14 cellular contexts compared by ENCODE assay signal in genomic region chr13:37701972-37702371, GRCh38.
A peak's percentile ranks its signal among the peaks of the same experiment; 100 is the strongest.
DNase-seq lines count a peak whose midpoint lies in the region; ATAC-seq and TF ChIP-seq lines count a peak whose summit lies in the region.
"Had no signal": no experiment of that assay in that cellular context is flagged by ENCODE, and none has a peak within 500 bp of the region (broad histone marks: within the 10 kb centered on the region; RNA-seq: fewer than 3 reads in every experiment).

No MANE protein-coding gene starts in this region.

- H3K27me3 ChIP-seq in left ventricle myocardium inferior (ENCODE audit: low read depth) (no peaks in the 10 kb centered on the region), kidney epithelial cell (ENCODE audit: control insufficient read depth, insufficient read depth, low read length) (no peaks in the 10 kb centered on the region)

- H3K36me3 ChIP-seq in left ventricle myocardium inferior = no peaks in the 10 kb centered on the region
- H3K36me3 ChIP-seq in kidney epithelial cell (ENCODE audit: control insufficient read depth, insufficient read depth, low read length) = no peaks in the 10 kb centered on the region

- H3K27ac ChIP-seq in left ventricle myocardium inferior (replicated peaks) = no peak overlapping the region

- DNase-seq in left cardiac atrium = peak; percentile 22
- DNase-seq in left ventricle myocardium inferior = no peak
- DNase-seq in astrocyte of the hippocampus (ENCODE audit: low read depth, low spot score) = peak; percentile 71
- peak; percentile 87 for DNase-seq in kidney epithelial cell (ENCODE audit: low read depth)
- DNase-seq in NCI-H2171 (lab: John Stamatoyannopoulos, UW) = no peak
- DNase-seq in NCI-H2196 (lab: John Stamatoyannopoulos, UW; ENCODE audit: unreplicated experiment) = no peak
- no peak for DNase-seq in medulla oblongata (ENCODE audit: extremely low spot score)
- DNase-seq in NOMO-1 (lab: John Stamatoyannopoulos, UW; ENCODE audit: unreplicated experiment in 2 of 2) = no peak
- DNase-seq: 8988T; activated B cell treated with CpG ODN at 0.5 μM for 24 hours; activated naive CD4-positive, alpha-beta T cell treated with Interleukin-2 at 50 U/mL for 16 hours; Karpas-422; substantia nigra had no signal

- no peak for TF ChIP-seq CTCF in left ventricle myocardium inferior (IDR thresholded peaks at IDR 0.05; ENCODE audit: borderline replicate concordance)
- TF ChIP-seq CTCF in kidney epithelial cell (IDR thresholded peaks at IDR 0.05; ENCODE audit: insufficient read depth, low read length, poor library complexity, severe bottlenecking) = no peak

- no peak overlapping the region for H3K4me3 ChIP-seq in left ventricle myocardium inferior
- no peak overlapping the region for H3K4me3 ChIP-seq in kidney epithelial cell (ENCODE audit: low read depth, low read length)

- H3K9me3 ChIP-seq in left ventricle myocardium inferior (replicated peaks) = no peaks in the 10 kb centered on the region

- H3K4me1 ChIP-seq in left ventricle myocardium inferior = no peaks in the 10 kb centered on the region

- intact Hi-C loops in left cardiac atrium (cut with DNase I) = no loop called here
- intact Hi-C loops in left ventricle myocardium inferior (cut with micrococcal nuclease) = no loop called here

- ATAC-seq in left cardiac atrium = peak in 1 of 2 donors; percentile 46
- ATAC-seq: esophagus mucosa had no signal

Comparison
In these comparisons a context has a peak if more than half of its experiments do, and no peak if none do; other contexts are left out.
1. DNase-seq: peak in left cardiac atrium (single experiment), astrocyte of the hippocampus (single experiment) and kidney epithelial cell (single experiment); none in left ventricle myocardium inferior (single experiment), NCI-H2171 (single experiment), NCI-H2196 (single experiment), medulla oblongata (single experiment) and NOMO-1 (0 of 2).